ENCODE assay signal across 16 cellular contexts in genomic region chr16:11414815-11415775, GRCh38.
"Had no signal": no experiment of that assay in that cellular context is flagged by ENCODE, and none has a peak within 500 bp of the region (broad histone marks: within the 10 kb centered on the region; RNA-seq: fewer than 3 reads in every experiment).

No MANE protein-coding gene starts in this region.

- H3K9me3 Mint-ChIP-seq: activated naive CD4-positive, alpha-beta T cell treated with anti-CD3 and anti-CD28 coated beads, Interleukin-2, amount 50 U/mL, for 24 hours; naive B cell; T-helper 1 cell treated with Interleukin-12 subunit alpha and Interleukin-12 subunit beta and Interleukin-4 antibody, amounts not matched to agents 30 μg/mL and 1 μg/mL, for 36 hours had no signal

- ATAC-seq: mucosa of descending colon had no signal

- H3K27ac Mint-ChIP-seq: activated naive CD4-positive, alpha-beta T cell treated with anti-CD3 and anti-CD28 coated beads, Interleukin-2, amount 50 U/mL, for 24 hours; T-helper 1 cell treated with Interleukin-12 subunit alpha and Interleukin-12 subunit beta and Interleukin-4 antibody, amounts not matched to agents 30 μg/mL and 1 μg/mL, for 36 hours had no signal

- FAIRE-seq: colon had no signal

- H3K36me3 Mint-ChIP-seq: activated naive CD4-positive, alpha-beta T cell treated with anti-CD3 and anti-CD28 coated beads, Interleukin-2, amount 50 U/mL, for 24 hours; naive B cell had no signal

- H3K4me3 ChIP-seq: dorsolateral prefrontal cortex, mucosa of descending colon had no signal

- DNase-seq: activated CD4-positive, CD25-positive, alpha-beta regulatory T cell treated with anti-CD3 and anti-CD28 coated beads, Interleukin-2, amount 50 U/mL, for 72 hours; activated CD8-positive, alpha-beta memory T cell treated with anti-CD3 and anti-CD28 coated beads for 24 hours; activated CD8-positive, alpha-beta memory T cell treated with anti-CD3 and anti-CD28 coated beads, Interleukin-2, amount 50 U/mL, for 48 hours; activated effector memory CD4-positive, alpha-beta T cell treated with anti-CD3 and anti-CD28 coated beads, Interleukin-2, amount 50 U/mL, for 16 hours; activated T-cell treated with anti-CD3 and anti-CD28 coated beads, Interleukin-2, amount 50 U/mL, for 48 hours; amniotic stem cell; mesenchymal stem cell; mucosa of descending colon; naive B cell; stimulated activated CD4-positive, alpha-beta T cell treated with anti-CD3 and anti-CD28 coated beads, Interleukin-1b, Interleukin-23, amount 100 ng/mL, for 48 hours; stimulated activated naive CD4-positive, alpha-beta T cell treated with Interleukin-2 at 50 U/mL for 16 hours; trophoblast cell had no signal

- H3K9me3 ChIP-seq: mucosa of descending colon had no signal

- H3K27me3 ChIP-seq: dorsolateral prefrontal cortex had no signal
